Comparison of ENCODE assay signal across 1 cellular context in genomic region chr11:67255864-67256263, GRCh38.
TF ChIP-seq lines count a peak whose summit lies in the region.

No MANE protein-coding gene starts in this region.

TF ChIP-seq in H1, 55 proteins besides CTCF, POLR2A, EP300 and RAD21:
- TF ChIP-seq TBP (IDR thresholded peaks at IDR 0.05; ENCODE audit: low read depth, low read length) (no peak), KDM5A (IDR thresholded peaks at IDR 0.05; ENCODE audit: low read length) (no peak), POLR2AphosphoS5 (IDR thresholded peaks at IDR 0.05; ENCODE audit: low read depth, low read length) (peak; percentile 20; the same call in 1 of the 2 replicates), HDAC6 (IDR thresholded peaks at IDR 0.05; ENCODE audit: low read depth, low read length) (no peak)
